ENCODE assay signal across 28 cellular contexts in genomic region chrX:134632386-134632785, GRCh38. TPM values are rescaled to one million over a fixed set of nuclear protein-coding genes. Genes with fewer than 3 reads are reported as not detected.
"Had no signal": no experiment of that assay in that cellular context is flagged by ENCODE, and none has a peak within 500 bp of the region (broad histone marks: within the 10 kb centered on the region; RNA-seq: fewer than 3 reads in every experiment).

No MANE protein-coding gene starts in this region.

- H3K4me1 ChIP-seq: ascending aorta, right atrium auricular region, suprapubic skin, transverse colon, uterus had no signal

- H3K36me3 ChIP-seq: ascending aorta, esophagus squamous epithelium, left ventricle myocardium inferior, right atrium auricular region, suprapubic skin, transverse colon, uterus had no signal

- H3K27me3 ChIP-seq: ascending aorta, esophagus squamous epithelium, right atrium auricular region, suprapubic skin, transverse colon, uterus had no signal

- DNase-seq: activated CD4-positive, alpha-beta T cell treated with anti-CD3 and anti-CD28 coated beads, Interleukin-2, amount 50 U/mL, for 4 hours; activated CD4-positive, CD25-positive, alpha-beta regulatory T cell treated with anti-CD3 and anti-CD28 coated beads, Interleukin-2, amount 50 U/mL, for 72 hours; activated effector memory CD4-positive, alpha-beta T cell treated with anti-CD3 and anti-CD28 coated beads, Interleukin-2, amount 50 U/mL, for 16 hours; activated T-cell treated with anti-CD3 and anti-CD28 coated beads, Interleukin-2, amount 50 U/mL, for 72 hours; effector memory CD4-positive, alpha-beta T cell; esophagus squamous epithelium; head of caudate nucleus; left ventricle myocardium inferior; mammary epithelial cell; stimulated activated CD4-positive, alpha-beta T cell treated with anti-CD3 and anti-CD28 coated beads, Interleukin-15, amount 100 ng/mL, for 24 hours; stimulated activated CD4-positive, alpha-beta T cell treated with anti-CD3 and anti-CD28 coated beads, Interleukin-2, amount 100 ng/mL, for 48 hours; stimulated activated naive CD8-positive, alpha-beta T cell treated with anti-CD3 and anti-CD28 coated beads, Interleukin-15, amount 100 ng/mL, for 72 hours; T-helper 2 cell; transverse colon had no signal

- H3K4me3 ChIP-seq: ascending aorta, esophagus squamous epithelium, left ventricle myocardium inferior, right atrium auricular region, skin epidermis, suprapubic skin, transverse colon, uterus had no signal

- H3K9me3 ChIP-seq: ascending aorta, esophagus squamous epithelium, left ventricle myocardium inferior, right atrium auricular region, suprapubic skin, transverse colon, uterus had no signal

- ATAC-seq: activated T-cell treated with anti-CD3 and anti-CD28 coated beads, Interleukin-2, amount 50 U/mL, for 72 hours; stimulated activated naive CD8-positive, alpha-beta T cell treated with anti-CD3 and anti-CD28 coated beads, Interleukin-15, amount 100 ng/mL, for 72 hours had no signal

- H3K27ac ChIP-seq: ascending aorta, left ventricle myocardium inferior, right atrium auricular region, skin epidermis, suprapubic skin, VCaP had no signal

RNA-seq across cellular contexts. Expression of gene PLAC1, which starts 25.9 kb away (rescaled TPM):
- total RNA-seq: activated CD8-positive, alpha-beta memory T cell treated with anti-CD3 and anti-CD28 coated beads for 36 hours; ascending aorta; cerebellum; frontal cortex; kidney epithelial cell; left ventricle myocardium inferior; neural crest cell; omental fat pad; posterior vena cava; right atrium auricular region; suprapubic skin had no signal
- polyA plus RNA-seq: adipose tissue had no signal
